Comparison of ENCODE assay signal across 8 cellular contexts in genomic region chr6:150891886-150892485, GRCh38. TPM values are rescaled to one million over a fixed set of nuclear protein-coding genes. Genes with fewer than 3 reads are reported as not detected.
DNase-seq lines count a peak whose midpoint lies in the region; ATAC-seq, FAIRE-seq and TF ChIP-seq lines count a peak whose summit lies in the region.

No MANE protein-coding gene starts in this region.

- peak; percentile 70 for DNase-seq in D341Med (ENCODE audit: low spot score)
- DNase-seq in H4 (ENCODE audit: low spot score), result peak; percentile 46
- peak; percentile 85 for DNase-seq in NCI-H1694 (lab: John Stamatoyannopoulos, UW)
- peak; percentile 72 for DNase-seq in MCF 10A (ENCODE audit: unreplicated experiment)
- peak; percentile 93 for DNase-seq in inferior parietal cortex (ENCODE audit: extremely low spot score)
- peak; percentile 59 for DNase-seq in stimulated activated CD4-positive, alpha-beta T cell treated with anti-CD3 and anti-CD28 coated beads, Interleukin-15, amount 100 ng/mL, for 24 hours

- FAIRE-seq in TTC549 (lab: Jason Lieb, UNC), result peak; percentile 71

- no peak overlapping the region for H3K4me3 Mint-ChIP-seq in MCF 10A (ENCODE audit: unreplicated experiment)

- POLR2A ChIA-PET in MCF 10A (lab: Yijun Ruan, JAX), result interaction anchor here (0.7 to 2.0 kb wide), 8 partner anchors 10 to 514 kb away, joined by 3 to 11 read pairs (median 4); no protein-coding TSS in a partner anchor

- intact Hi-C loops in MCF 10A (cut with micrococcal nuclease), result loop anchor here (1.0 kb wide), 3 partner anchors 122 to 442 kb away; no protein-coding TSS in a partner anchor

- CTCF ChIA-PET in MCF 10A (lab: Yijun Ruan, JAX), result interaction anchor here (0.5 to 9.8 kb wide), 38 partner anchors 10 to 547 kb away, joined by 3 to 116 read pairs (median 4); no protein-coding TSS in a partner anchor

- H3K27me3 Mint-ChIP-seq in MCF 10A (ENCODE audit: insufficient read depth, unreplicated experiment), result no peaks in the 10 kb centered on the region

- no peak overlapping the region for H3K27ac Mint-ChIP-seq in MCF 10A (ENCODE audit: low read depth, unreplicated experiment)

- peak; percentile 74 for TF ChIP-seq CTCF in MCF 10A (IDR thresholded peaks at IDR 0.05; ENCODE audit: unreplicated experiment)

- peaks cover 6% of the 10 kb centered on the region for H3K4me1 Mint-ChIP-seq in MCF 10A (ENCODE audit: insufficient read depth, unreplicated experiment)

- ATAC-seq in GM21367 (IDR thresholded peaks at IDR 0.05; ENCODE audit: unreplicated experiment), result no peak

- peaks cover 74% of the 10 kb centered on the region for H3K36me3 Mint-ChIP-seq in MCF 10A (ENCODE audit: insufficient read depth, unreplicated experiment)

- BruUV-seq in MCF 10A (replicated peaks; lab: Mats Ljungman, UMichigan), result no TSS peak

- no peaks in the 10 kb centered on the region for H3K9me3 Mint-ChIP-seq in MCF 10A (ENCODE audit: unreplicated experiment)

RNA-seq across cellular contexts. Expression of gene MTHFD1L, which starts 26.5 kb away (rescaled TPM):
- total RNA-seq in H4 (2014; rRNA removed; shearing (Covaris generic)), result 16.3 and 20.1 TPM in 2 replicates
- total RNA-seq in MCF 10A (2022), result 82.4 and 110 TPM in 2 replicates
